Comparison of ENCODE assay signal across 8 cellular contexts in the genomic region with DNA sequence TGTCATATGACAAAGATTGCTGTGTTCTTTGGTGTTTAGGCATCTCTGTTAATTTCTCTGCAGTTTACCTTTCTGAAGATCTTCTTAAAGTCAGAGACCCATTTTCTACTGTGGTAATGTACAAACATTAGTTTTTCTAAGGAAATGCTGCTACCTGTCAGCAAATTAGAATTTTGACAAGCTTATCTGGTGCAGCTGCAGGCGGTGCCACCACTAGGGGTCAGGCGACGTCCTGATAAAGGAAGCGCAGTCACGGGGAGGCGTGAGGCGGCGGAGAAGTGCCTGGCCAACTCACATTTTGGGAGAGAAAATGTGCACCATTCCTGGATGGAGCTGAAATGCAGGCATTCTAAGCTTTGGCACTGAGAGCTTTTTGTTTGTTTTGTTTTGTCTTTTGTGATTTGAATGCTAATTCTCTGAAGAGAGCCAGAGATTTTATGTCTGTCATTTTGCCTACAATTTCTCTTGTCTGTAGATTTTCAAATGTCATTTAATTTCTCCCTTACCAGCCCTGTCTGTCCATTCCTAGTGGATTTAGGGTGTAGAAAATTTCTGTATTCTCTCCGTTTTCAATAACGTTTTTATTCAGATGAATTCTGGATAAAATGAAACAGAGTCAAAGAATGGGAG. TPM values are rescaled to one million over a fixed set of nuclear protein-coding genes. Genes with fewer than 3 reads are reported as not detected.
DNase-seq lines count a peak whose midpoint lies in the region; ATAC-seq and TF ChIP-seq lines count a peak whose summit lies in the region.

No MANE protein-coding gene starts in this region.

- peaks cover 13% of the 10 kb centered on the region for H3K27me3 Mint-ChIP-seq in osteocyte (ENCODE audit: unreplicated experiment)

- peak overlapping the region; percentile 29 for H3K4me3 Mint-ChIP-seq in osteocyte (ENCODE audit: unreplicated experiment)

- peaks cover 29% of the 10 kb centered on the region for H3K4me1 ChIP-seq in RWPE2 (ENCODE audit: insufficient read depth, poor library complexity, severe bottlenecking)
- H3K4me1 ChIP-seq in thoracic aorta (ENCODE audit: control insufficient read depth in 1 of 2, low read depth in 2 of 2) = no peaks in the 10 kb centered on the region

- H3K27ac ChIP-seq in RWPE2 (ENCODE audit: poor library complexity, severe bottlenecking) (no peak overlapping the region), thoracic aorta (no peak overlapping the region)

- H3K36me3 ChIP-seq in RWPE2 (ENCODE audit: low read depth) (no peaks in the 10 kb centered on the region), thoracic aorta (no peaks in the 10 kb centered on the region)

- no peaks in the 10 kb centered on the region for H3K36me3 Mint-ChIP-seq in osteocyte (ENCODE audit: unreplicated experiment)

- DNase-seq in DMS53 (lab: John Stamatoyannopoulos, UW) (peak; percentile 85), Kasumi-1 (lab: John Stamatoyannopoulos, UW) (peak; percentile 59 to 73), RWPE2 (ENCODE audit: low spot score) (no peak), foreskin fibroblast (peak; percentile 60 to 90), osteocyte (ENCODE audit: extremely low spot score, unreplicated experiment) (no peak), thoracic aorta (ENCODE audit: low spot score) (peak; percentile 43)
- peak; percentile 61 for DNase-seq in activated effector memory CD4-positive, alpha-beta T cell treated with Interleukin-2 at 50 U/mL for 16 hours

- H3K9me3 ChIP-seq in RWPE2 (ENCODE audit: severe bottlenecking) = no peaks in the 10 kb centered on the region
- no peaks in the 10 kb centered on the region for H3K9me3 ChIP-seq in thoracic aorta

- H3K9me3 Mint-ChIP-seq in osteocyte (ENCODE audit: unreplicated experiment) = peaks cover 4% of the 10 kb centered on the region

- no peak overlapping the region for H3K27ac Mint-ChIP-seq in osteocyte (ENCODE audit: unreplicated experiment)

- H3K4me3 ChIP-seq in RWPE2 (ENCODE audit: severe bottlenecking) (no peak overlapping the region), foreskin fibroblast (ENCODE audit: low read depth in 1 of 2, low read length in 2 of 2) (no peak overlapping the region), thoracic aorta (no peak overlapping the region)

- peaks cover 6% of the 10 kb centered on the region for H3K4me1 Mint-ChIP-seq in osteocyte (ENCODE audit: unreplicated experiment)

- H3K27me3 ChIP-seq in RWPE2 (ENCODE audit: insufficient read depth, poor library complexity, severe bottlenecking) (no peaks in the 10 kb centered on the region), thoracic aorta (replicated peaks; ENCODE audit: insufficient read depth) (no peaks in the 10 kb centered on the region)

- ATAC-seq in GM21619 (IDR thresholded peaks at IDR 0.05; ENCODE audit: unreplicated experiment) (peak; percentile 71), RWPE2 (ENCODE audit: low read depth) (peak; percentile 49; the same call in 1 of the 3 replicates), thoracic aorta (ENCODE audit: insufficient number of reproducible peaks, low FRiP score, low read depth) (no peak)

- TF ChIP-seq CTCF in RWPE2 (IDR thresholded peaks at IDR 0.05; ENCODE audit: poor library complexity, severe bottlenecking) = peak; percentile 79
- TF ChIP-seq CTCF in foreskin fibroblast (IDR thresholded peaks at IDR 0.05; ENCODE audit: low read depth, low read length) = peak; percentile 96
- TF ChIP-seq CTCF in osteocyte (IDR thresholded peaks at IDR 0.05) = peak; percentile 91
- TF ChIP-seq CTCF in thoracic aorta (IDR thresholded peaks at IDR 0.05) = peak; percentile 87

RNA-seq across cellular contexts. Expression of gene SIAH2, which starts 24.9 kb away (rescaled TPM):
- 26.9 and 27.6 TPM in 2 replicates for total RNA-seq in osteocyte
- total RNA-seq in thoracic aorta = 10 to 100 TPM; 36.2 to 54.6 TPM

Comparison
In these comparisons a context has a peak if more than half of its experiments do, and no peak if none do; other contexts are left out.
1. DNase-seq: peak in DMS53 (single experiment), Kasumi-1 (2 of 2), activated effector memory CD4-positive, alpha-beta T cell treated with Interleukin-2 at 50 U/mL for 16 hours (single experiment), foreskin fibroblast (2 of 2) and thoracic aorta (single experiment); none in RWPE2 (single experiment) and osteocyte (single experiment).
2. Peak in every context shown above with its lines, with median percentiles within 50 percentile points of each other: CTCF ChIP-seq.